20 cellular contexts compared by ENCODE assay signal in genomic region chr22:49726022-49726681, GRCh38.
DNase-seq lines count a peak whose midpoint lies in the region; ATAC-seq, FAIRE-seq and TF ChIP-seq lines count a peak whose summit lies in the region.
"Had no signal": no experiment of that assay in that cellular context is flagged by ENCODE, and none has a peak within 500 bp of the region (broad histone marks: within the 10 kb centered on the region; RNA-seq: fewer than 3 reads in every experiment).

No MANE protein-coding gene starts in this region.

- no peak for TF ChIP-seq RAD21 in HepG2 (CRISPR knock-in tag; IDR thresholded peaks at IDR 0.05)

- in situ Hi-C loops in HepG2 (cut with HindIII; ENCODE audit: extremely low pct_ligation_motif_present, low pct_unique_long_range_greater_than_20kb), result no loop called here
- in situ Hi-C loops in brain microvascular endothelial cell (cut with HindIII; ENCODE audit: low pct_ligation_motif_present, low sequenced_read_pairs), result no loop called here

- no peaks in the 10 kb centered on the region; the same call in 1 of the 2 replicates for H4K20me1 ChIP-seq in HepG2 (ENCODE audit: insufficient read depth, low read length)

- H3K4me1 ChIP-seq in HepG2 (ENCODE audit: insufficient read depth, low read length) (no peaks in the 10 kb centered on the region), right lobe of liver (no peaks in the 10 kb centered on the region), vagina (peaks cover 4% of the 10 kb centered on the region)

- no peak overlapping the region for H3K4me2 ChIP-seq in HepG2 (ENCODE audit: low read depth, low read length)

- intact Hi-C loops in HepG2 (cut with micrococcal nuclease; ENCODE audit: unreplicated experiment), result loop anchor here (10.0 kb wide), 1 partner anchor 291 kb away; no protein-coding TSS in a partner anchor
- intact Hi-C loops in right lobe of liver (cut with DNase I), result no loop called here
- intact Hi-C loops in vagina (cut with DNase I), result no loop called here

- no peak for TF ChIP-seq POLR2A in HepG2 (IDR thresholded peaks at IDR 0.05; ENCODE audit: insufficient read depth in 1 of 2, low read depth in 2 of 2, low read length in 2 of 2)
- TF ChIP-seq POLR2A in right lobe of liver (IDR thresholded peaks at IDR 0.05), result no peak
- no peak for TF ChIP-seq POLR2A in vagina (IDR thresholded peaks at IDR 0.05)

- no peak for TF ChIP-seq EP300 in HepG2 (IDR thresholded peaks at IDR 0.05; ENCODE audit: low read depth in 2 of 2, low read length in 2 of 2)
- no peak for TF ChIP-seq EP300 in HepG2 (CRISPR knock-in tag; IDR thresholded peaks at IDR 0.05; ENCODE audit: borderline replicate concordance)

- H3K36me3 ChIP-seq in HepG2 (replicated peaks in 1 of 2; ENCODE audit: control insufficient read depth in 1 of 2, insufficient read depth in 2 of 2, low read length in 2 of 2) (no peaks in the 10 kb centered on the region), right lobe of liver (no peaks in the 10 kb centered on the region), vagina (no peaks in the 10 kb centered on the region), brain microvascular endothelial cell (replicated peaks) (no peaks in the 10 kb centered on the region)

- no peak overlapping the region for H2AFZ ChIP-seq in HepG2 (ENCODE audit: low read length)
- H2AFZ ChIP-seq: GM23248 had no signal

- peaks cover 14 to 21% (median 14%) of the 10 kb centered on the region in 3 donors for H3K4me1 Mint-ChIP-seq in T-cell

- no peaks in the 10 kb centered on the region for H3K9me3 Mint-ChIP-seq in T-cell

- no peak for TF ChIP-seq CTCF in HepG2 (CRISPR knock-in tag; IDR thresholded peaks at IDR 0.05)
- TF ChIP-seq CTCF in right lobe of liver (IDR thresholded peaks at IDR 0.05), result no peak
- no peak for TF ChIP-seq CTCF in vagina (IDR thresholded peaks at IDR 0.05)
- no peak for TF ChIP-seq CTCF in brain microvascular endothelial cell (IDR thresholded peaks at IDR 0.05; ENCODE audit: low read depth, low read length, missing control alignments)

- ATAC-seq in HepG2 (no peak), right lobe of liver (no peak), T-cell (replicated peaks in 1 of 4) (no peak), HG02610 (IDR thresholded peaks at IDR 0.05; ENCODE audit: unreplicated experiment) (no peak)
- ATAC-seq: HCT116 had no signal

- H3K36me3 Mint-ChIP-seq in T-cell, result no peaks in the 10 kb centered on the region

- DNase-seq in HepG2 (ENCODE audit: low spot score) (no peak), right lobe of liver (no peak), T-cell (no peak), mesenteric fat pad (ENCODE audit: low spot score) (peak; percentile 71), vagina (ENCODE audit: extremely low spot score in 2 of 2) (peak; percentile 32 to 81), brain microvascular endothelial cell (no peak), NCI-H1436 treated with DMSO at 0.1 percent for 48 hours (lab: John Stamatoyannopoulos, UW) (no peak)
- DNase-seq: ACHN, AML-193, DMS79 treated with DMSO at 0.1 percent for 48 hours, GM23248, KG1, NCI-H1436, NCI-H2081 treated with DMSO at 0.1 percent for 48 hours, NCI-H510A, NCI-H774 had no signal

- H3K27me3 ChIP-seq in HepG2 (ENCODE audit: control insufficient read depth in 1 of 2, insufficient read depth in 2 of 2, low read length in 2 of 2) (peaks cover 17 to 74% of the 10 kb centered on the region in 2 experiments), right lobe of liver (no peaks in the 10 kb centered on the region), vagina (no peaks in the 10 kb centered on the region), brain microvascular endothelial cell (replicated peaks) (peaks cover 10% of the 10 kb centered on the region)

- no peak overlapping the region for H3K27ac Mint-ChIP-seq in T-cell

- no peaks in the 10 kb centered on the region for H3K9me3 ChIP-seq in HepG2 (ENCODE audit: low read length)
- H3K9me3 ChIP-seq in right lobe of liver, result no peaks in the 10 kb centered on the region
- no peaks in the 10 kb centered on the region for H3K9me3 ChIP-seq in vagina

- BruUV-seq in HepG2 (replicated peaks; lab: Mats Ljungman, UMichigan), result no TSS peak

- peaks cover 31 to 37% of the 10 kb centered on the region in 2 donors for H3K27me3 Mint-ChIP-seq in T-cell

- peak overlapping the region in 2 of 3 donors; percentile 31 to 43 for H3K4me3 Mint-ChIP-seq in T-cell

- POLR2A ChIA-PET in HepG2 (lab: Yijun Ruan, JAX) (no interaction called here), T-cell (lab: Charles Lee) (no interaction called here)

- H3K27ac ChIP-seq in HepG2 (ENCODE audit: extremely low read length, insufficient read depth, low read length) (no peak overlapping the region), right lobe of liver (no peak overlapping the region), vagina (no peak overlapping the region), brain microvascular endothelial cell (no peak overlapping the region)
- H3K27ac ChIP-seq: GM23248 had no signal

- 4% methylated on average over 10 of the region's 10 CpGs for WGBS in HepG2 (ENCODE audit: low lambda C conversion rate)
- WGBS in right lobe of liver (ENCODE audit: insufficient coverage, low coverage, low lambda C conversion rate, missing lambda C conversion rate), result 55% methylated on average over 9 of the region's 10 CpGs

- CTCF ChIA-PET in HepG2 (lab: Yijun Ruan, JAX; ENCODE audit: low intra/inter-chr PET ratio, low total read pairs) (no interaction called here), T-cell (lab: Charles Lee) (no interaction called here)

- H3K79me2 ChIP-seq in HepG2 (ENCODE audit: insufficient read depth, low read length), result no peaks in the 10 kb centered on the region

- FAIRE-seq in HepG2 (lab: Jason Lieb, UNC), result no peak
- FAIRE-seq: D721Med, GM18507 had no signal

- H3K9ac ChIP-seq in HepG2 (ENCODE audit: insufficient read depth, low read depth, low read length), result no peak overlapping the region
- H3K9ac ChIP-seq: GM23248 had no signal

- H3K4me3 ChIP-seq in HepG2 (replicated peaks in 1 of 3; ENCODE audit: insufficient read depth in 1 of 3, low read depth in 2 of 3, low read length in 3 of 3) (no peak overlapping the region), right lobe of liver (no peak overlapping the region), vagina (no peak overlapping the region), brain microvascular endothelial cell (ENCODE audit: low read depth, low read length) (no peak overlapping the region)
- H3K4me3 ChIP-seq: GM23248 had no signal

TF ChIP-seq in HepG2, 621 proteins besides CTCF, POLR2A, EP300 and RAD21:
- TF ChIP-seq ZNF329 (CRISPR knock-in tag; IDR thresholded peaks at IDR 0.05; ENCODE audit: low read depth) (peak; percentile 95), ZNF407 (CRISPR knock-in tag; IDR thresholded peaks at IDR 0.05; ENCODE audit: not compliant biosample characterization) (no peak)

Comparison
In these comparisons a context has a peak if more than half of its experiments do, and no peak if none do; other contexts are left out.
1. DNase-seq: peak in mesenteric fat pad (single experiment) and vagina (2 of 2); none in HepG2 (single experiment), right lobe of liver (0 of 3), T-cell (0 of 34), brain microvascular endothelial cell (single experiment) and NCI-H1436 treated with DMSO at 0.1 percent for 48 hours (single experiment).